Comparison of ENCODE assay signal across 8 cellular contexts in the genomic region with DNA sequence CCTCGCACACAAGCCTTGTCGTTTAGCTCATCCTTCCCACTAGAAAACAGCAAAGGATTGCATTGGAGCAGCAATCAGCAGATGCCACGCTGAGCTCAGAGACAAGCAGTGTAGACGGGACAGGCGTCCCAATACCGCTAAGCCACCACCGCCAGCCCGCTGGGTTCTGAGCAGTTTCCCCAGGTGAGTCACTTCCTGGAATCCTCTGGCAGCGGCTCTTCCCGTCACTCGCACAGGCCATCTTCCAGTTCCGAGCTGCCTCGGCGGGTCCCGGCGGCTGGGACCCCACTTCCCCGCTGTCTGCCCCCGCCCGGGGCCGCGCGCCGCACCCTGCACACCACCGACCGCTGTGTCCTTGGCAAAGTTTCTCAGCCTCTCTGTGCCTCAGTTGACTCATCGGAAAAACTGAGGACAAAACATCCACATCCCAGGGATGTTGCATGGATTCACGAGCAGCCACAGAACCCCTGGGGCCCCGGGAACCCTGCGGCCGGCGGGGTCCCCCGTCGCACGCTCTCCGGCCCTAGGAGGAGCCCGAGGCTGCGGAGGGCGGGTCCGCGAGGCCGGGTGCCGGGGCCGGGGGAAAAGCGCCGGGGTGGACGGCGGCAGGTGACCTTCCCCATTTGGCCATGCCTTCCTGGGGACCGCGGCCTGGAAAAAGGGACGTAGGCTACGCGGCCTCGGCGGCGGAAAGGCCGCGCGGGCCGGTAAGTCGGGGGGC. TPM values are rescaled to one million over a fixed set of nuclear protein-coding genes. Genes with fewer than 3 reads are reported as not detected.
DNase-seq lines count a peak whose midpoint lies in the region; ATAC-seq and TF ChIP-seq lines count a peak whose summit lies in the region.

No MANE protein-coding gene starts in this region.

- H3K27me3 Mint-ChIP-seq in CD4-positive, alpha-beta memory T cell: no peaks in the 10 kb centered on the region
- no peaks in the 10 kb centered on the region for H3K27me3 Mint-ChIP-seq in activated naive CD8-positive, alpha-beta T cell treated with anti-CD3 and anti-CD28 coated beads, Interleukin-2, amount 10 ng/mL, durations not matched to agents 7 days and 5 days

- no peaks in the 10 kb centered on the region for H3K27me3 ChIP-seq in CD4-positive, alpha-beta memory T cell (ENCODE audit: insufficient read depth, low read length)
- no peaks in the 10 kb centered on the region for H3K27me3 ChIP-seq in heart left ventricle
- no peaks in the 10 kb centered on the region for H3K27me3 ChIP-seq in prostate gland (replicated peaks; ENCODE audit: insufficient read depth)

- peak overlapping the region; percentile 91 to 98 (median 97) for H3K4me3 Mint-ChIP-seq in CD4-positive, alpha-beta memory T cell
- peak overlapping the region; percentile 95 for H3K4me3 Mint-ChIP-seq in activated naive CD8-positive, alpha-beta T cell treated with anti-CD3 and anti-CD28 coated beads, Interleukin-2, amount 10 ng/mL, durations not matched to agents 7 days and 5 days

- POLR2A ChIA-PET in CD4-positive, alpha-beta memory T cell (lab: Charles Lee; ENCODE audit: partially characterized antibody): interaction anchor here (0.7 to 4.5 kb wide), 19 partner anchors 10 to 946 kb away, joined by 3 to 55 read pairs (median 3); partner anchors contain the start of genes BCL2, VPS4B and ZCCHC2
- POLR2A ChIA-PET in activated naive CD8-positive, alpha-beta T cell treated with anti-CD3 and anti-CD28 coated beads, Interleukin-2, amount 10 ng/mL, durations not matched to agents 7 days and 5 days (lab: Charles Lee): interaction anchor here (0.8 to 3.1 kb wide), 10 partner anchors 10 to 945 kb away, joined by 3 to 22 read pairs (median 3); partner anchors contain the start of genes VPS4B and ZCCHC2

- H3K27ac Mint-ChIP-seq in CD4-positive, alpha-beta memory T cell: peak overlapping the region; percentile 88 to 95 (median 93)
- H3K27ac Mint-ChIP-seq in activated naive CD8-positive, alpha-beta T cell treated with anti-CD3 and anti-CD28 coated beads, Interleukin-2, amount 10 ng/mL, durations not matched to agents 7 days and 5 days: peak overlapping the region; percentile 86

- peak overlapping the region; percentile 37 to 90 for H3K4me3 ChIP-seq in CD4-positive, alpha-beta memory T cell (ENCODE audit: low read length in 2 of 2)
- peak overlapping the region; percentile 92 for H3K4me3 ChIP-seq in SK-N-MC
- H3K4me3 ChIP-seq in heart left ventricle: peak overlapping the region; percentile 77 to 98 (median 92)
- peak overlapping the region; percentile 72 to 75 for H3K4me3 ChIP-seq in prostate gland

- H3K36me3 ChIP-seq in CD4-positive, alpha-beta memory T cell (ENCODE audit: insufficient read depth, low read length): no peaks in the 10 kb centered on the region
- peaks cover 59% of the 10 kb centered on the region for H3K36me3 ChIP-seq in SK-N-MC (ENCODE audit: insufficient read depth, low read length)
- peaks cover 0 to 16% (median 14%) of the 10 kb centered on the region in 9 donors for H3K36me3 ChIP-seq in heart left ventricle
- H3K36me3 ChIP-seq in prostate gland: no peaks in the 10 kb centered on the region

- peak; percentile 44 for ATAC-seq in GM19438 (IDR thresholded peaks at IDR 0.05; ENCODE audit: low read depth, unreplicated experiment)
- ATAC-seq in HG03565 (IDR thresholded peaks at IDR 0.05; ENCODE audit: unreplicated experiment): peak; percentile 23
- ATAC-seq in activated naive CD8-positive, alpha-beta T cell treated with anti-CD3 and anti-CD28 coated beads, Interleukin-2, amount 10 ng/mL, durations not matched to agents 7 days and 5 days (ENCODE audit: low read depth): peak; percentile 53
- peak in 2 of 4 donors; percentile 8 to 22 for ATAC-seq in heart left ventricle

- intact Hi-C loops in CD4-positive, alpha-beta memory T cell (cut with micrococcal nuclease): loop anchor here (2.0 to 5.0 kb wide), 3 partner anchors 36 to 844 kb away; partner anchors contain the start of gene ZCCHC2
- intact Hi-C loops in heart left ventricle (cut with DNase I): loop anchor here in 7 of 10 donors (5.0 to 10.0 kb wide), 4 partner anchors 36 to 1179 kb away; partner anchors contain the start of genes VPS4B (in 6 of the 7), PIGN (in 1 of the 7) and RELCH (in 1 of the 7)
- intact Hi-C loops in prostate gland (cut with DNase I): no loop called here

- H3K9ac ChIP-seq in SK-N-MC (ENCODE audit: insufficient read length): peak overlapping the region; percentile 92

- H3K9me3 Mint-ChIP-seq in CD4-positive, alpha-beta memory T cell: peaks cover 0 to 2% (median 0%) of the 10 kb centered on the region in 8 donors
- peaks cover 10% of the 10 kb centered on the region for H3K9me3 Mint-ChIP-seq in activated naive CD8-positive, alpha-beta T cell treated with anti-CD3 and anti-CD28 coated beads, Interleukin-2, amount 10 ng/mL, durations not matched to agents 7 days and 5 days

- DNase-seq in CD4-positive, alpha-beta memory T cell: peak; percentile 48 to 85 (median 59)
- no peak for DNase-seq in SK-N-MC (ENCODE audit: low read depth, low spot score)
- peak; percentile 75 for DNase-seq in activated naive CD8-positive, alpha-beta T cell treated with anti-CD3 and anti-CD28 coated beads, Interleukin-2, amount 10 ng/mL, durations not matched to agents 7 days and 5 days
- DNase-seq in heart left ventricle: peak; percentile 32 to 69 (median 53)
- DNase-seq in prostate gland (ENCODE audit: low spot score): peak; percentile 70
- peak; percentile 64 for DNase-seq in ureter (ENCODE audit: low spot score)

- H3K9me3 ChIP-seq in CD4-positive, alpha-beta memory T cell (ENCODE audit: control insufficient read depth in 1 of 2, low read length in 2 of 2): no peaks in the 10 kb centered on the region
- no peaks in the 10 kb centered on the region; the same call in 1 of the 2 replicates for H3K9me3 ChIP-seq in SK-N-MC (ENCODE audit: low read depth, low read length)
- H3K9me3 ChIP-seq in heart left ventricle: no peaks in the 10 kb centered on the region
- no peaks in the 10 kb centered on the region for H3K9me3 ChIP-seq in prostate gland

- peaks cover 39% of the 10 kb centered on the region for H3K4me1 ChIP-seq in CD4-positive, alpha-beta memory T cell (ENCODE audit: insufficient read depth, low read length)
- peaks cover 0 to 30% (median 16%) of the 10 kb centered on the region in 12 donors for H3K4me1 ChIP-seq in heart left ventricle
- H3K4me1 ChIP-seq in prostate gland (replicated peaks): no peaks in the 10 kb centered on the region

- H3K27ac ChIP-seq in CD4-positive, alpha-beta memory T cell (ENCODE audit: low read depth, low read length): peak overlapping the region; percentile 71
- H3K27ac ChIP-seq in SK-N-MC (peak overlapping the region; percentile 96), heart left ventricle (peak overlapping the region; percentile 88 to 100 (median 98)), prostate gland (peak overlapping the region; percentile 95)

- TF ChIP-seq POLR2A in heart left ventricle (IDR thresholded peaks at IDR 0.05) (no peak), prostate gland (IDR thresholded peaks at IDR 0.05) (no peak)

- peaks cover 10 to 23% of the 10 kb centered on the region in 2 donors for H3K36me3 Mint-ChIP-seq in CD4-positive, alpha-beta memory T cell
- peaks cover 28% of the 10 kb centered on the region for H3K36me3 Mint-ChIP-seq in activated naive CD8-positive, alpha-beta T cell treated with anti-CD3 and anti-CD28 coated beads, Interleukin-2, amount 10 ng/mL, durations not matched to agents 7 days and 5 days

- TF ChIP-seq CTCF in heart left ventricle (IDR thresholded peaks at IDR 0.05): no peak
- no peak for TF ChIP-seq CTCF in prostate gland (IDR thresholded peaks at IDR 0.05)

- CTCF ChIA-PET in CD4-positive, alpha-beta memory T cell (lab: Charles Lee; ENCODE audit: partially characterized antibody): interaction anchor here (0.6 to 4.5 kb wide), 11 partner anchors 9 to 651 kb away, joined by 3 to 34 read pairs (median 4); partner anchors contain the start of genes BCL2, PHLPP1 and VPS4B

- 0 to 1% (median 0%) methylated on average over 21 to 60 of the region's 60 CpGs for WGBS in heart left ventricle, 4 donors
- WGBS in prostate gland: under 1% methylated on average over 47 of the region's 60 CpGs

- H3K4me1 Mint-ChIP-seq in CD4-positive, alpha-beta memory T cell: peaks cover 30 to 59% (median 41%) of the 10 kb centered on the region in 4 donors
- peaks cover 29% of the 10 kb centered on the region for H3K4me1 Mint-ChIP-seq in activated naive CD8-positive, alpha-beta T cell treated with anti-CD3 and anti-CD28 coated beads, Interleukin-2, amount 10 ng/mL, durations not matched to agents 7 days and 5 days

RNA-seq across cellular contexts. Expression of gene KDSR, which starts 0.6 kb away (rescaled TPM):
- 10 to 100 TPM; 59.4 to 61.7 TPM for total RNA-seq in CD4-positive, alpha-beta memory T cell
- 100 to 1,000 TPM; 108 to 134 TPM for polyA plus RNA-seq in CD4-positive, alpha-beta memory T cell
- total RNA-seq in activated naive CD8-positive, alpha-beta T cell treated with anti-CD3 and anti-CD28 coated beads, Interleukin-2, amount 10 ng/mL, durations not matched to agents 7 days and 5 days: 10 to 100 TPM; 48.1 to 50.1 TPM
- total RNA-seq in heart left ventricle (10 to 100 TPM; 26.3 to 45.6 (median 41.4) TPM), prostate gland (10 to 100 TPM; 46.1 to 52.3 TPM), ureter (57.6 TPM)
- polyA plus RNA-seq in heart left ventricle: 10 to 100 TPM; 10.7 to 36.5 TPM

RNA-seq across cellular contexts. Expression of gene BCL2, which starts 46.9 kb away (rescaled TPM):
- 10 to 100 TPM; 40.8 to 42.7 TPM for total RNA-seq in CD4-positive, alpha-beta memory T cell
- polyA plus RNA-seq in CD4-positive, alpha-beta memory T cell: 10 to 100 TPM; 28.5 to 50.4 TPM
- total RNA-seq in activated naive CD8-positive, alpha-beta T cell treated with anti-CD3 and anti-CD28 coated beads, Interleukin-2, amount 10 ng/mL, durations not matched to agents 7 days and 5 days: 100 to 1,000 TPM; 121 to 128 TPM
- total RNA-seq in heart left ventricle: 10 to 100 TPM in 4 of 9 donors, 1 to 10 TPM in 5; 4.8 to 24.2 (median 9.1) TPM
- 1 to 10 TPM; 2.9 to 4.5 TPM for polyA plus RNA-seq in heart left ventricle
- 10 to 100 TPM; 14.8 to 38.4 TPM for total RNA-seq in prostate gland
- total RNA-seq in ureter: 13.3 TPM

RNA-seq across cellular contexts. Expression of gene VPS4B, which starts 55.8 kb away (rescaled TPM):
- total RNA-seq in CD4-positive, alpha-beta memory T cell: 10 to 100 TPM; 93.0 to 94.9 TPM
- polyA plus RNA-seq in CD4-positive, alpha-beta memory T cell: 10 to 100 TPM; 48.0 to 65.4 TPM
- total RNA-seq in activated naive CD8-positive, alpha-beta T cell treated with anti-CD3 and anti-CD28 coated beads, Interleukin-2, amount 10 ng/mL, durations not matched to agents 7 days and 5 days: 10 to 100 TPM; 72.8 to 78.2 TPM
- total RNA-seq in heart left ventricle (10 to 100 TPM; 13.5 to 40.0 (median 19.9) TPM), prostate gland (10 to 100 TPM; 28.3 to 31.7 TPM), ureter (85.8 TPM)
- 10 to 100 TPM in 1 of 2 donors, 1 to 10 TPM in 1; 4.2 to 13.1 TPM for polyA plus RNA-seq in heart left ventricle
